17 cellular contexts compared by ENCODE assay signal in genomic region chr9:15697459-15697858, GRCh38.
DNase-seq lines count a peak whose midpoint lies in the region; ATAC-seq and TF ChIP-seq lines count a peak whose summit lies in the region.
"Had no signal": no experiment of that assay in that cellular context is flagged by ENCODE, and none has a peak within 500 bp of the region (broad histone marks: within the 10 kb centered on the region; RNA-seq: fewer than 3 reads in every experiment).

No MANE protein-coding gene starts in this region.

- no peak overlapping the region for H4K5ac ChIP-seq in IMR-90 (ENCODE audit: low read depth, low read length)

- no peak overlapping the region for H2AK5ac ChIP-seq in IMR-90 (ENCODE audit: low read depth, low read length)

- in situ Hi-C loops in IMR-90 (cut with MboI; ENCODE audit: low sequenced_read_pairs): no loop called here

- no peak overlapping the region for H3K4ac ChIP-seq in IMR-90 (ENCODE audit: low read depth, low read length)

- H3K23ac ChIP-seq in IMR-90 (ENCODE audit: low read depth, low read length): no peak overlapping the region

- peaks cover 8% of the 10 kb centered on the region for H3K9me1 ChIP-seq in IMR-90 (ENCODE audit: insufficient read depth, low read length)

- H3K9me3 Mint-ChIP-seq in activated CD4-positive, alpha-beta T cell treated with anti-CD3 and anti-CD28 coated beads, Interleukin-2, amount 10 ng/mL, durations not matched to agents 7 days and 5 days: no peaks in the 10 kb centered on the region

- H3K27ac Mint-ChIP-seq in activated CD4-positive, alpha-beta T cell treated with anti-CD3 and anti-CD28 coated beads, Interleukin-2, amount 10 ng/mL, durations not matched to agents 7 days and 5 days: no peak overlapping the region
- H3K27ac Mint-ChIP-seq: endodermal cell, GM23338 had no signal

- BruUV-seq in IMR-90 (replicated peaks; lab: Mats Ljungman, UMichigan): no TSS peak

- H2BK15ac ChIP-seq in IMR-90 (ENCODE audit: low read depth, low read length): no peak overlapping the region

- no peaks in the 10 kb centered on the region for H3K36me3 ChIP-seq in IMR-90 (ENCODE audit: control insufficient read depth, insufficient read depth, low read length)
- H3K36me3 ChIP-seq: neutrophil, upper lobe of right lung had no signal

- no CpG with 5 or more reads among the region's 2 CpGs for WGBS in IMR-90 (ENCODE audit: extremely low coverage in 2 of 2, insufficient read length in 1 of 2), 2 experiments

- H3K18ac ChIP-seq in IMR-90 (ENCODE audit: low read depth, low read length): no peak overlapping the region

- H3K4me3 Mint-ChIP-seq in activated CD4-positive, alpha-beta T cell treated with anti-CD3 and anti-CD28 coated beads, Interleukin-2, amount 10 ng/mL, durations not matched to agents 7 days and 5 days: no peak overlapping the region
- H3K4me3 Mint-ChIP-seq: endodermal cell, GM23338, WTC11 had no signal

- H3K4me1 ChIP-seq in IMR-90 (ENCODE audit: control insufficient read depth, insufficient read depth, low read length): peaks cover 6% of the 10 kb centered on the region
- H3K4me1 ChIP-seq: upper lobe of right lung had no signal

- no peaks in the 10 kb centered on the region for H3K36me3 Mint-ChIP-seq in activated CD4-positive, alpha-beta T cell treated with anti-CD3 and anti-CD28 coated beads, Interleukin-2, amount 10 ng/mL, durations not matched to agents 7 days and 5 days (ENCODE audit: low read depth)

- H3K56ac ChIP-seq in IMR-90 (ENCODE audit: extremely low read depth, insufficient read depth, low read length): no peak overlapping the region

- DNase-seq in COLO829 (ENCODE audit: low spot score): peak; percentile 25
- peak; percentile 95 for DNase-seq in IMR-90
- peak; percentile 73 for DNase-seq in astrocyte of the hippocampus (ENCODE audit: low read depth, low spot score)
- peak; percentile 30 for DNase-seq in kidney glomerular epithelial cell (lab: John Stamatoyannopoulos, UW)
- DNase-seq in activated CD4-positive, alpha-beta T cell treated with anti-CD3 and anti-CD28 coated beads, Interleukin-2, amount 10 ng/mL, durations not matched to agents 7 days and 5 days: no peak
- DNase-seq in coronary artery (ENCODE audit: low spot score): no peak
- DNase-seq: DMS79 treated with DMSO at 0.1 percent for 48 hours, endodermal cell, kidney, NCI-H146, upper lobe of right lung had no signal

- H3K79me1 ChIP-seq in IMR-90 (ENCODE audit: low read depth in 1 of 2, low read length in 2 of 2): no peaks in the 10 kb centered on the region

- no peak overlapping the region for H4K8ac ChIP-seq in IMR-90 (ENCODE audit: low read depth in 2 of 2, low read length in 2 of 2)

- H3K9me3 ChIP-seq in IMR-90 (ENCODE audit: control insufficient read depth, insufficient read depth, low read length): no peaks in the 10 kb centered on the region; the same call in 1 of the 2 replicates
- H3K9me3 ChIP-seq: neutrophil, upper lobe of right lung had no signal

- H2BK20ac ChIP-seq in IMR-90 (ENCODE audit: low read depth, low read length): no peak overlapping the region

- TF ChIP-seq POLR2A in IMR-90 (IDR thresholded peaks at IDR 0.05; ENCODE audit: low read depth, low read length): no peak

- no peak overlapping the region for H2AK9ac ChIP-seq in IMR-90 (replicated peaks; ENCODE audit: low read depth, low read length, poor library complexity)

- peaks cover 4% of the 10 kb centered on the region; the same call in 1 of the 2 replicates for H4K20me1 ChIP-seq in IMR-90 (ENCODE audit: insufficient read depth, low read length)

- no peak for TF ChIP-seq CTCF in IMR-90 (conservative IDR thresholded peaks at IDR 0.05; ENCODE audit: low read depth, low read length)
- TF ChIP-seq CTCF in coronary artery (IDR thresholded peaks at IDR 0.05): no peak

- no peak overlapping the region for H3K27ac ChIP-seq in IMR-90 (ENCODE audit: insufficient read depth, low read length)
- H3K27ac ChIP-seq in coronary artery: no peak overlapping the region
- H3K27ac ChIP-seq: neutrophil, upper lobe of right lung had no signal

- no peak overlapping the region for H2BK120ac ChIP-seq in IMR-90 (ENCODE audit: low read depth, low read length)

- no peaks in the 10 kb centered on the region for H3K4me1 Mint-ChIP-seq in activated CD4-positive, alpha-beta T cell treated with anti-CD3 and anti-CD28 coated beads, Interleukin-2, amount 10 ng/mL, durations not matched to agents 7 days and 5 days
- H3K4me1 Mint-ChIP-seq: endodermal cell had no signal

- POLR2A ChIA-PET in IMR-90 (lab: Charles Lee; ENCODE audit: unreplicated experiment): interaction anchor here (0.6 kb wide), 1 partner anchor 485 kb away, joined by 9 read pairs; no protein-coding TSS in a partner anchor
- POLR2A ChIA-PET in activated CD4-positive, alpha-beta T cell treated with anti-CD3 and anti-CD28 coated beads, Interleukin-2, amount 10 ng/mL, durations not matched to agents 7 days and 5 days (lab: Charles Lee): no interaction called here

- H3K14ac ChIP-seq in IMR-90 (replicated peaks; ENCODE audit: low read depth, low read length): no peak overlapping the region

- intact Hi-C loops in IMR-90 (cut with micrococcal nuclease): no loop called here

- no peaks in the 10 kb centered on the region for H3K27me3 Mint-ChIP-seq in activated CD4-positive, alpha-beta T cell treated with anti-CD3 and anti-CD28 coated beads, Interleukin-2, amount 10 ng/mL, durations not matched to agents 7 days and 5 days

- H3K4me2 ChIP-seq in IMR-90 (ENCODE audit: low read depth, low read length): peak overlapping the region; percentile 58; the same call in 1 of the 2 replicates
- H3K4me2 ChIP-seq: GM23338 had no signal

- no peak overlapping the region for H4K91ac ChIP-seq in IMR-90 (ENCODE audit: insufficient read depth, low read depth, low read length)

- CTCF ChIA-PET in IMR-90 (lab: Yijun Ruan, JAX): no interaction called here
- CTCF ChIA-PET in activated CD4-positive, alpha-beta T cell treated with anti-CD3 and anti-CD28 coated beads, Interleukin-2, amount 10 ng/mL, durations not matched to agents 7 days and 5 days (lab: Charles Lee): no interaction called here

- H3K27me3 ChIP-seq in IMR-90 (ENCODE audit: control insufficient read depth, insufficient read depth, low read length): no peaks in the 10 kb centered on the region
- H3K27me3 ChIP-seq: neutrophil, upper lobe of right lung had no signal

- H2BK5ac ChIP-seq in IMR-90 (ENCODE audit: low read depth, low read length, poor library complexity, severe bottlenecking): no peak overlapping the region

- no peak overlapping the region for H3K9ac ChIP-seq in IMR-90 (ENCODE audit: low read depth, low read length)

- dilution Hi-C loops in IMR-90 (cut with HindIII; ENCODE audit: low sequenced_read_pairs, unreplicated experiment): no loop called here

- peak; percentile 95 for ATAC-seq in IMR-90 (ENCODE audit: low read depth)
- ATAC-seq in HG02798 (IDR thresholded peaks at IDR 0.05; ENCODE audit: poor library complexity, unreplicated experiment): no peak
- ATAC-seq in GM21528 (IDR thresholded peaks at IDR 0.05; ENCODE audit: low FRiP score, unreplicated experiment): no peak
- ATAC-seq: Panc1, upper lobe of right lung had no signal

- H3K4me3 ChIP-seq in IMR-90 (ENCODE audit: insufficient read depth, low read depth, low read length) (no peak overlapping the region), coronary artery (no peak overlapping the region)
- H3K4me3 ChIP-seq: GM23338, upper lobe of right lung had no signal

- no peak overlapping the region for H2AFZ ChIP-seq in IMR-90 (replicated peaks; ENCODE audit: low read length, poor library complexity)
- H2AFZ ChIP-seq: GM23338 had no signal

- TF ChIP-seq RAD21 in IMR-90 (IDR thresholded peaks at IDR 0.05; ENCODE audit: low read length): no peak

TF ChIP-seq in IMR-90, 13 proteins besides CTCF, POLR2A, EP300 and RAD21:
- TF ChIP-seq BHLHE40 (IDR thresholded peaks at IDR 0.05; ENCODE audit: low read depth, low read length) (peak; percentile 57), NFE2L2 (IDR thresholded peaks at IDR 0.05; ENCODE audit: low read depth, low read length) (peak; percentile 35; the same call in 1 of the 2 replicates), SMC3 (IDR thresholded peaks at IDR 0.05; ENCODE audit: low read depth, low read length) (no peak; the same call in 1 of the 2 replicates), ELK1 (IDR thresholded peaks at IDR 0.05; ENCODE audit: borderline replicate concordance, low read depth, low read length) (no peak), MXI1 (IDR thresholded peaks at IDR 0.05; ENCODE audit: borderline replicate concordance, low read depth, low read length) (no peak), USF2 (IDR thresholded peaks at IDR 0.05; ENCODE audit: low read depth, low read length) (no peak), FOS (IDR thresholded peaks at IDR 0.05; ENCODE audit: low read depth, low read length) (peak; percentile 96), RCOR1 (IDR thresholded peaks at IDR 0.05; ENCODE audit: insufficient replicate concordance, low read length) (no peak), CHD1 (IDR thresholded peaks at IDR 0.05; ENCODE audit: low read depth, low read length) (no peak), MAFK (IDR thresholded peaks at IDR 0.05; ENCODE audit: low read depth, low read length) (no peak; the same call in none of the 2 replicates), MAZ (IDR thresholded peaks at IDR 0.05; ENCODE audit: borderline replicate concordance, low read depth, low read length) (no peak), CEBPB (IDR thresholded peaks at IDR 0.05; ENCODE audit: low read depth, low read length) (peak; percentile 41), RFX5 (IDR thresholded peaks at IDR 0.05; ENCODE audit: low read depth, low read length) (no peak; the same call in 1 of the 2 replicates)

Comparison
In these comparisons a context has a peak if more than half of its experiments do, and no peak if none do; other contexts are left out.
1. DNase-seq: peak in COLO829 (single experiment), IMR-90 (single experiment), astrocyte of the hippocampus (single experiment) and kidney glomerular epithelial cell (single experiment); none in activated CD4-positive, alpha-beta T cell treated with anti-CD3 and anti-CD28 coated beads, Interleukin-2, amount 10 ng/mL, durations not matched to agents 7 days and 5 days (single experiment) and coronary artery (single experiment).